12 cellular contexts compared by ENCODE assay signal in genomic region chr5:133996683-133997252, GRCh38. TPM values are rescaled to one million over a fixed set of nuclear protein-coding genes. Genes with fewer than 3 reads are reported as not detected.
A peak's percentile ranks its signal among the peaks of the same experiment; 100 is the strongest.
DNase-seq lines count a peak whose midpoint lies in the region; ATAC-seq and TF ChIP-seq lines count a peak whose summit lies in the region.
"Had no signal": no experiment of that assay in that cellular context is flagged by ENCODE, and none has a peak within 500 bp of the region (broad histone marks: within the 10 kb centered on the region; RNA-seq: fewer than 3 reads in every experiment).

No MANE protein-coding gene starts in this region.

- CTCF ChIA-PET in PC-3 (lab: Charles Lee), result no interaction called here

- WGBS in heart right ventricle, 2 donors, result 65 to 74% methylated on average over 3 of the region's 3 CpGs
- 68 to 84% methylated on average over 3 of the region's 3 CpGs for WGBS in sigmoid colon, 2 donors

- TF ChIP-seq CTCF in heart right ventricle (IDR thresholded peaks at IDR 0.05), result peak in 8 of 9 donors; percentile 3 to 55 (median 34)
- peak; percentile 70 for TF ChIP-seq CTCF in PC-3 (conservative IDR thresholded peaks at IDR 0.05; ENCODE audit: low read depth, low read length)
- TF ChIP-seq CTCF in fibroblast of pulmonary artery (IDR thresholded peaks at IDR 0.05; ENCODE audit: low read length, missing control alignments), result peak; percentile 60
- peak; percentile 71 for TF ChIP-seq CTCF in type B pancreatic cell (conservative IDR thresholded peaks at IDR 0.05)
- no peak for TF ChIP-seq CTCF in sigmoid colon (IDR thresholded peaks at IDR 0.05)

- no peak overlapping the region for H3K27ac Mint-ChIP-seq in type B pancreatic cell

- intact Hi-C loops in heart right ventricle (cut with DNase I), result no loop called here
- intact Hi-C loops in Right ventricle myocardium inferior (cut with DNase I), result no loop called here
- intact Hi-C loops in PC-3 (cut with micrococcal nuclease), result no loop called here
- intact Hi-C loops in sigmoid colon (cut with DNase I), result no loop called here

- H3K27ac ChIP-seq in heart right ventricle, result peak overlapping the region in 6 of 10 donors; percentile 46 to 85 (median 79)
- no peak overlapping the region for H3K27ac ChIP-seq in PC-3 (ENCODE audit: low read length)
- no peak overlapping the region for H3K27ac ChIP-seq in sigmoid colon

- H3K79me2 ChIP-seq in PC-3 (ENCODE audit: low read length), result peaks cover 93% of the 10 kb centered on the region

- H3K4me1 Mint-ChIP-seq in type B pancreatic cell (ENCODE audit: unreplicated experiment), result peaks cover 61% of the 10 kb centered on the region

- peaks cover 73% of the 10 kb centered on the region for H4K20me1 ChIP-seq in PC-3 (ENCODE audit: low read length)

- H3K9me2 ChIP-seq in PC-3 (replicated peaks; ENCODE audit: low read length), result no peaks in the 10 kb centered on the region

- no peaks in the 10 kb centered on the region for H3K27me3 Mint-ChIP-seq in type B pancreatic cell
- H3K27me3 Mint-ChIP-seq: naive thymus-derived CD8-positive, alpha-beta T cell had no signal

- ATAC-seq in heart right ventricle (no peak), Right ventricle myocardium inferior (no peak), PC-3 (no peak)

- no peaks in the 10 kb centered on the region for H3K27me3 ChIP-seq in heart right ventricle
- no peaks in the 10 kb centered on the region for H3K27me3 ChIP-seq in PC-3 (ENCODE audit: low read length)
- no peaks in the 10 kb centered on the region for H3K27me3 ChIP-seq in sigmoid colon

- H3K4me1 ChIP-seq in heart right ventricle (peaks cover 25 to 100% (median 86%) of the 10 kb centered on the region in 9 donors), PC-3 (ENCODE audit: insufficient read depth, low read length) (peaks cover 40% of the 10 kb centered on the region), sigmoid colon (peaks cover 0 to 97% (median 90%) of the 10 kb centered on the region in 4 donors)

- H3K9me3 ChIP-seq in heart right ventricle (no peaks in the 10 kb centered on the region), PC-3 (ENCODE audit: low read length) (no peaks in the 10 kb centered on the region), sigmoid colon (no peaks in the 10 kb centered on the region)
- H3K9me3 ChIP-seq: HAP-1 had no signal

- H3K36me3 Mint-ChIP-seq in type B pancreatic cell, result peaks cover 6% of the 10 kb centered on the region

- no peak overlapping the region for H3K4me3 ChIP-seq in heart right ventricle
- H3K4me3 ChIP-seq in PC-3 (ENCODE audit: low read length), result no peak overlapping the region
- no peak overlapping the region for H3K4me3 ChIP-seq in fibroblast of pulmonary artery (replicated peaks; ENCODE audit: low read depth, low read length)
- no peak overlapping the region for H3K4me3 ChIP-seq in sigmoid colon
- H3K4me3 ChIP-seq: HAP-1 had no signal

- BruUV-seq in PC-3 (replicated peaks; lab: Mats Ljungman, UMichigan), result no TSS peak

- no peak for TF ChIP-seq EP300 in sigmoid colon (IDR thresholded peaks at IDR 0.05)

- no peaks in the 10 kb centered on the region for H3K9me3 Mint-ChIP-seq in type B pancreatic cell
- H3K9me3 Mint-ChIP-seq: naive thymus-derived CD8-positive, alpha-beta T cell had no signal

- H3K36me3 ChIP-seq in heart right ventricle, result peaks cover 0 to 34% (median 4%) of the 10 kb centered on the region in 9 donors
- peaks cover 10% of the 10 kb centered on the region for H3K36me3 ChIP-seq in PC-3 (ENCODE audit: low read depth, low read length)
- H3K36me3 ChIP-seq in sigmoid colon, result peaks cover 0 to 7% (median 0%) of the 10 kb centered on the region in 4 donors

- H3F3A ChIP-seq in PC-3 (ENCODE audit: low read length, unreplicated experiment), result no peaks in the 10 kb centered on the region

- POLR2A ChIA-PET in PC-3 (lab: Charles Lee; ENCODE audit: unreplicated experiment), result no interaction called here

- no peak overlapping the region for H3K4me2 ChIP-seq in PC-3 (ENCODE audit: low read length)

- H2AFZ ChIP-seq in PC-3 (ENCODE audit: low read length), result no peak overlapping the region

- TF ChIP-seq POLR2A in sigmoid colon (IDR thresholded peaks at IDR 0.05), result no peak

- DNase-seq in heart right ventricle, result no peak
- no peak for DNase-seq in Right ventricle myocardium inferior (ENCODE audit: missing footprints)
- DNase-seq in PC-3, result peak; percentile 26
- no peak for DNase-seq in fibroblast of pulmonary artery (ENCODE audit: low read depth)
- no peak for DNase-seq in type B pancreatic cell (ENCODE audit: extremely low spot score, unreplicated experiment)
- DNase-seq in A172 (ENCODE audit: low spot score), result no peak
- no peak for DNase-seq in sigmoid colon
- no peak for DNase-seq in SHP77 (lab: John Stamatoyannopoulos, UW)
- DNase-seq: GDM1, NCI-H1930 had no signal

- H3K9ac ChIP-seq in PC-3 (ENCODE audit: low read length), result no peak overlapping the region

- H3K4me3 Mint-ChIP-seq in type B pancreatic cell, result no peak overlapping the region
- H3K4me3 Mint-ChIP-seq: naive thymus-derived CD8-positive, alpha-beta T cell had no signal

RNA-seq across cellular contexts. Expression of gene VDAC1, which starts 8.0 kb away (rescaled TPM):
- total RNA-seq in heart right ventricle (100 to 1,000 TPM; 440 to 609 (median 535) TPM), Right ventricle myocardium inferior (458 TPM), PC-3 (2014; rRNA removed) (193 and 220 TPM in 2 replicates), type B pancreatic cell (ENCODE audit: low replicate concordance) (186 and 219 TPM in 2 replicates), sigmoid colon (10 to 100 TPM; 71.3 to 99.2 (median 78.9) TPM)
- polyA plus RNA-seq in heart right ventricle (100 to 1,000 TPM; 229 to 359 TPM), sigmoid colon (100 to 1,000 TPM; 192 to 361 (median 218) TPM)
- 554 and 618 TPM in 2 replicates for total RNA-seq in A172 (2014; rRNA removed; shearing (Covaris generic))

RNA-seq across cellular contexts. Expression of gene C5orf15, which starts 28.3 kb away (rescaled TPM):
- total RNA-seq in heart right ventricle, result 10 to 100 TPM; 31.0 to 55.3 (median 34.2) TPM
- polyA plus RNA-seq in heart right ventricle, result 10 to 100 TPM; 22.2 to 28.7 TPM
- total RNA-seq in Right ventricle myocardium inferior, result 34.1 TPM
- 22.7 and 45.2 TPM in 2 replicates for total RNA-seq in PC-3 (2014; rRNA removed)
- total RNA-seq in type B pancreatic cell (ENCODE audit: low replicate concordance), result 47.2 and 49.6 TPM in 2 replicates
- 178 and 190 TPM in 2 replicates for total RNA-seq in A172 (2014; rRNA removed; shearing (Covaris generic))
- 10 to 100 TPM; 22.8 to 38.5 (median 30.9) TPM for total RNA-seq in sigmoid colon
- 10 to 100 TPM in 2 of 3 donors, 1 to 10 TPM in 1; 6.6 to 34.1 (median 15.7) TPM for polyA plus RNA-seq in sigmoid colon

Comparison
In these comparisons a context has a peak if more than half of its experiments do, and no peak if none do; other contexts are left out.
1. H3K27ac ChIP-seq: peak in heart right ventricle (6 of 10); none in PC-3 (single experiment) and sigmoid colon (0 of 4).
2. CTCF ChIP-seq: peak in heart right ventricle (8 of 9), PC-3 (single experiment), fibroblast of pulmonary artery (single experiment) and type B pancreatic cell (single experiment); none in sigmoid colon (0 of 4).